ENCODE assay signal across 28 cellular contexts in the genomic region with DNA sequence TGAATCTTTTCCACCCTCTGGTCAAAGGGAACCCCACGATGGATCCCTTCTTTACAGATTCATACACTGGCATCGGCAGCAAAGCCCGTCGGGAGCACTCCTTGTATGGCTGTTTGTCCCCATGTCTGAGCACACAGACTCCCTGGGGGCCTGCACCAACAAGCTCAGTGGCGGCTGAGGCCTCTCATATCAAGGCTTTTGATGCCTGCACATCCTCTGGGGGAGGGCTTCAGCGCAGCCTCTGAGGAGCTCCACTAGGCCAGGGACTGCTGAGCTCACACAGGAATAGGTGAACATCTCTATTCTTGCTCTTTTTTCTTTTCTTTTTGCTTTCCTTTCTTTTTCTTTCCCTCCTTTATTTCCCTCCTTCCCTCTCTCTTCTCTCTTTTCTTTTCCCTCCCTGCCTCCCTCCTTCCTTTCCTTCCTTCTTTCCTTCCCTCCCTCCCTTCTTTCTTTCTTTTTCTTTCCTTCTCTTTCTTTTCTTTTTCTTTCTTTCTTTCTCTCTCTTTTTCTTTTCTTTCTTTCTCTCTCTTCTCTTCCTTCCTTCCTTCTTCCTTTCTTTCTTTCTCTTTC.
A peak's percentile ranks its signal among the peaks of the same experiment; 100 is the strongest.
DNase-seq lines count a peak whose midpoint lies in the region; ATAC-seq and TF ChIP-seq lines count a peak whose summit lies in the region.
"Had no signal": no experiment of that assay in that cellular context is flagged by ENCODE, and none has a peak within 500 bp of the region (broad histone marks: within the 10 kb centered on the region; RNA-seq: fewer than 3 reads in every experiment).

No MANE protein-coding gene starts in this region.

- peaks cover 55% of the 10 kb centered on the region for H3K4me1 Mint-ChIP-seq in chondrocyte (ENCODE audit: low read depth)
- H3K4me1 Mint-ChIP-seq: activated CD4-positive, alpha-beta T cell treated with anti-CD3 and anti-CD28 coated beads, Interleukin-2, amount 10 ng/mL, durations not matched to agents 24 days and 14 days had no signal

- POLR2A ChIA-PET in HEK293 (lab: Yijun Ruan, JAX) = no interaction called here

- no peaks in the 10 kb centered on the region for H3K9me3 ChIP-seq in HEK293 (ENCODE audit: control insufficient read depth, insufficient read depth, low read depth, low read length)
- H3K9me3 ChIP-seq in osteoblast (ENCODE audit: low read depth, low read length) = no peaks in the 10 kb centered on the region
- H3K9me3 ChIP-seq: esophagus squamous epithelium, prostate gland, testis had no signal

- H3K36me3 ChIP-seq in HEK293 (ENCODE audit: control insufficient read depth in 2 of 2, insufficient read depth in 1 of 2, low read length in 2 of 2) (no peaks in the 10 kb centered on the region), osteoblast (ENCODE audit: insufficient read depth, low read length) (no peaks in the 10 kb centered on the region)
- H3K36me3 ChIP-seq: prostate gland had no signal

- H3K9me3 Mint-ChIP-seq in chondrocyte (ENCODE audit: low read depth) = no peaks in the 10 kb centered on the region
- H3K9me3 Mint-ChIP-seq: activated CD4-positive, alpha-beta T cell treated with anti-CD3 and anti-CD28 coated beads, Interleukin-2, amount 10 ng/mL, durations not matched to agents 24 days and 14 days; T-helper 2 cell treated with Interferon-gamma antibody and Interleukin-4, amounts not matched to agents 5 μg/mL and 100 μg/mL, for 36 hours had no signal

- no peak overlapping the region for H2AFZ ChIP-seq in osteoblast (ENCODE audit: low read length)

- H3K27ac ChIP-seq in HEK293 (ENCODE audit: extremely low read depth, low read depth, low read length) (no peak overlapping the region), osteoblast (ENCODE audit: low read depth, low read length) (no peak overlapping the region), caudate nucleus (ENCODE audit: low read depth, low read length) (no peak overlapping the region)
- H3K27ac ChIP-seq: esophagus squamous epithelium, KMS-11, prostate gland, testis, VCaP had no signal

- ATAC-seq in GM19397 (IDR thresholded peaks at IDR 0.05; ENCODE audit: unreplicated experiment) = no peak
- ATAC-seq: HCT116; stimulated activated naive CD8-positive, alpha-beta T cell treated with anti-CD3 and anti-CD28 coated beads, Interleukin-15, Interleukin-2, amounts not matched to agents 100 U/mL and 50 U/mL, for 24 hours had no signal

- H3K4me3 ChIP-seq in HEK293 (ENCODE audit: low read depth, low read length) (no peak overlapping the region), osteoblast (ENCODE audit: insufficient read depth, low read length) (no peak overlapping the region)
- H3K4me3 ChIP-seq: esophagus squamous epithelium, prostate gland, testis had no signal

- H3K27me3 ChIP-seq in osteoblast (ENCODE audit: insufficient read depth, low read length) = no peaks in the 10 kb centered on the region
- H3K27me3 ChIP-seq: esophagus squamous epithelium, testis had no signal

- no peak overlapping the region for H3K4me3 Mint-ChIP-seq in chondrocyte (ENCODE audit: unreplicated experiment)
- H3K4me3 Mint-ChIP-seq: activated CD4-positive, alpha-beta T cell treated with anti-CD3 and anti-CD28 coated beads, Interleukin-2, amount 10 ng/mL, durations not matched to agents 24 days and 14 days; T-helper 2 cell treated with Interferon-gamma antibody and Interleukin-4, amounts not matched to agents 5 μg/mL and 100 μg/mL, for 36 hours had no signal

- H3K27me3 Mint-ChIP-seq in chondrocyte (ENCODE audit: low read depth) = no peaks in the 10 kb centered on the region
- H3K27me3 Mint-ChIP-seq: activated CD4-positive, alpha-beta T cell treated with anti-CD3 and anti-CD28 coated beads, Interleukin-2, amount 10 ng/mL, durations not matched to agents 24 days and 14 days had no signal

- TF ChIP-seq CTCF in HEK293 (tag by site-specific recombination; IDR thresholded peaks at IDR 0.05) (no peak), chondrocyte (IDR thresholded peaks at IDR 0.05) (no peak), osteoblast (IDR thresholded peaks at IDR 0.05; ENCODE audit: extremely low read depth, low read depth, low read length) (no peak)

- no peaks in the 10 kb centered on the region for H4K20me1 ChIP-seq in osteoblast (ENCODE audit: insufficient read depth, low read length)

- H3K79me2 ChIP-seq in osteoblast (ENCODE audit: insufficient read depth, low read length) = no peaks in the 10 kb centered on the region

- DNase-seq in NCI-H146 (lab: John Stamatoyannopoulos, UW) (peak; percentile 29), NCI-H146 treated with DMSO at 0.1 percent for 48 hours (lab: John Stamatoyannopoulos, UW; ENCODE audit: unreplicated experiment) (no peak), chondrocyte (ENCODE audit: low spot score) (no peak), osteoblast (ENCODE audit: insufficient read length, low spot score, missing footprints) (peak; percentile 42), COR-L47 (lab: John Stamatoyannopoulos, UW) (no peak), caudate nucleus (lab: John Stamatoyannopoulos, UW) (no peak)
- DNase-seq: 8988T; activated CD4-positive, alpha-beta T cell treated with anti-CD3 and anti-CD28 coated beads, Interleukin-2, amount 10 ng/mL, durations not matched to agents 24 days and 14 days; activated naive CD4-positive, alpha-beta T cell treated with Interleukin-2 at 50 U/mL for 16 hours; activated T-cell treated with anti-CD3 and anti-CD28 coated beads, Interleukin-2, amount 50 U/mL, for 48 hours; AML-193; esophagus squamous epithelium; mammary epithelial cell; MM.1S; NCI-H1417 treated with DMSO at 0.1 percent for 48 hours; NCI-H2171; NCI-H510A treated with DMSO at 0.1 percent for 48 hours; Right ventricle myocardium superior; stimulated activated CD4-positive, alpha-beta T cell treated with anti-CD3 and anti-CD28 coated beads, Interleukin-15, amount 100 ng/mL, for 24 hours; stimulated activated naive CD8-positive, alpha-beta T cell treated with anti-CD3 and anti-CD28 coated beads, Interleukin-15, Interleukin-2, amounts not matched to agents 100 U/mL and 50 U/mL, for 24 hours; testis had no signal

- H3K27ac Mint-ChIP-seq in chondrocyte (ENCODE audit: unreplicated experiment) = peak overlapping the region; percentile 91
- H3K27ac Mint-ChIP-seq: activated CD4-positive, alpha-beta T cell treated with anti-CD3 and anti-CD28 coated beads, Interleukin-2, amount 10 ng/mL, durations not matched to agents 24 days and 14 days; T-helper 2 cell treated with Interferon-gamma antibody and Interleukin-4, amounts not matched to agents 5 μg/mL and 100 μg/mL, for 36 hours had no signal

- CTCF ChIA-PET in HEK293 (lab: Yijun Ruan, JAX) = interaction anchor here (0.7 to 1.6 kb wide), 3 partner anchors 10 to 248 kb away, joined by 3 to 5 read pairs (median 3); no protein-coding TSS in a partner anchor

- H3K4me2 ChIP-seq in osteoblast (ENCODE audit: insufficient read depth, low read length) = no peak overlapping the region
- H3K4me2 ChIP-seq: KMS-11 had no signal

- no peaks in the 10 kb centered on the region for H3K4me1 ChIP-seq in HEK293 (ENCODE audit: control insufficient read depth, insufficient read depth, low read length)
- no peaks in the 10 kb centered on the region for H3K4me1 ChIP-seq in osteoblast (ENCODE audit: insufficient read depth, low read length)
- H3K4me1 ChIP-seq: prostate gland had no signal

- peaks cover 19% of the 10 kb centered on the region for H3K36me3 Mint-ChIP-seq in chondrocyte (ENCODE audit: low read depth)

TF ChIP-seq in HEK293, 187 proteins besides CTCF, POLR2A, EP300 and RAD21:
- TF ChIP-seq ZNF211 (tag by site-specific recombination; IDR thresholded peaks at IDR 0.05; ENCODE audit: low read depth) (no peak), PRDM1 (tag by site-specific recombination; IDR thresholded peaks at IDR 0.05) (0 out of 2 replicates have a peak, but pooled peaks have one; percentile 7), ZNF366 (tag by site-specific recombination; conservative IDR thresholded peaks at IDR 0.05) (peak; percentile 85; the same call in 1 of the 2 replicates), SP7 (tag by site-specific recombination; IDR thresholded peaks at IDR 0.05) (no peak)
- TF ChIP-seq, protein P1, sequence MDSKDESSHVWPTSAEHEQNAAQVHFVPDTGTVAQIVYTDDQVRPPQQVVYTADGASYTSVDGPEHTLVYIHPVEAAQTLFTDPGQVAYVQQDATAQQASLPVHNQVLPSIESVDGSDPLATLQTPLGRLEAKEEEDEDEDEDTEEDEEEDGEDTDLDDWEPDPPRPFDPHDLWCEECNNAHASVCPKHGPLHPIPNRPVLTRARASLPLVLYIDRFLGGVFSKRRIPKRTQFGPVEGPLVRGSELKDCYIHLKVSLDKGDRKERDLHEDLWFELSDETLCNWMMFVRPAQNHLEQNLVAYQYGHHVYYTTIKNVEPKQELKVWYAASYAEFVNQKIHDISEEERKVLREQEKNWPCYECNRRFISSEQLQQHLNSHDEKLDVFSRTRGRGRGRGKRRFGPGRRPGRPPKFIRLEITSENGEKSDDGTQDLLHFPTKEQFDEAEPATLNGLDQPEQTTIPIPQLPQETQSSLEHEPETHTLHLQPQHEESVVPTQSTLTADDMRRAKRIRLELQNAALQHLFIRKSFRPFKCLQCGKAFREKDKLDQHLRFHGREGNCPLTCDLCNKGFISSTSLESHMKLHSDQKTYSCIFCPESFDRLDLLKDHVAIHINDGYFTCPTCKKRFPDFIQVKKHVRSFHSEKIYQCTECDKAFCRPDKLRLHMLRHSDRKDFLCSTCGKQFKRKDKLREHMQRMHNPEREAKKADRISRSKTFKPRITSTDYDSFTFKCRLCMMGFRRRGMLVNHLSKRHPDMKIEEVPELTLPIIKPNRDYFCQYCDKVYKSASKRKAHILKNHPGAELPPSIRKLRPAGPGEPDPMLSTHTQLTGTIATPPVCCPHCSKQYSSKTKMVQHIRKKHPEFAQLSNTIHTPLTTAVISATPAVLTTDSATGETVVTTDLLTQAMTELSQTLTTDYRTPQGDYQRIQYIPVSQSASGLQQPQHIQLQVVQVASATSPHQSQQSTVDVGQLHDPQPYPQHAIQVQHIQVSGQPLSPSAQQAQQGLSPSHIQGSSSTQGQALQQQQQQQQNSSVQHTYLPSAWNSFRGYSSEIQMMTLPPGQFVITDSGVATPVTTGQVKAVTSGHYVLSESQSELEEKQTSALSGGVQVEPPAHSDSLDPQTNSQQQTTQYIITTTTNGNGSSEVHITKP (tag by site-specific recombination; IDR thresholded peaks at IDR 0.05) = no peak
- TF ChIP-seq, protein P2, sequence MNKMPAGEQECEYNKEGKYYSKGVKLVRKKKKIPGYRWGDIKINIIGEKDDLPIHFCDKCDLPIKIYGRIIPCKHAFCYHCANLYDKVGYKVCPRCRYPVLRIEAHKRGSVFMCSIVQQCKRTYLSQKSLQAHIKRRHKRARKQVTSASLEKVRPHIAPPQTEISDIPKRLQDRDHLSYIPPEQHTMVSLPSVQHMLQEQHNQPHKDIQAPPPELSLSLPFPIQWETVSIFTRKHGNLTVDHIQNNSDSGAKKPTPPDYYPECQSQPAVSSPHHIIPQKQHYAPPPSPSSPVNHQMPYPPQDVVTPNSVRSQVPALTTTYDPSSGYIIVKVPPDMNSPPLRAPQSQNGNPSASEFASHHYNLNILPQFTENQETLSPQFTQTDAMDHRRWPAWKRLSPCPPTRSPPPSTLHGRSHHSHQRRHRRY (tag by site-specific recombination; IDR thresholded peaks at IDR 0.05) = no peak

Comparison
In these comparisons a context has a peak if more than half of its experiments do, and no peak if none do; other contexts are left out.
1. DNase-seq: peak in NCI-H146 (single experiment) and osteoblast (single experiment); none in NCI-H146 treated with DMSO at 0.1 percent for 48 hours (single experiment), chondrocyte (single experiment), COR-L47 (single experiment) and caudate nucleus (0 of 61).